Comparison of ENCODE assay signal across 15 cellular contexts in the genomic region with DNA sequence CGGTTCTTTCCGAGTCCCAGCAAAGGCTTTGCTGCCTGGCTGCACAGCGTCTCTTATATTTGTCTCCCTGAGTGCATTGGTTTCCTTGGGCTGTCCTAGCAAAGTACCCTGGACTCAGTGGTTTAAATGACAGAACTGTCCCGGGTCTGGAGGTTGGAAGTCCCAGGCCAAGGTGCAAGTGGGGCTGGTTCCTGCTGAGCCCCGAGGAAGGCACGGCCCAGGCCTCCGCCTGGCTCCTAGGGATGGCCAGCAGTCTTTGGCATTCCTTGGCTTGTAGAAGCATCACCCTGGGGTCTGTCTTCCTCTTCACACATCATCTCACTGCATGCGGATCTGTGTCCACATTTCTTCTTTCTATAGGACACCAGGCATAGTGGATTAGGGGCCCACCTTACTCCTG.
"Had no signal": no experiment of that assay in that cellular context is flagged by ENCODE, and none has a peak within 500 bp of the region (broad histone marks: within the 10 kb centered on the region; RNA-seq: fewer than 3 reads in every experiment).

No MANE protein-coding gene starts in this region.

- DNase-seq: dermis blood vessel endothelial cell; effector CD4-positive, alpha-beta T cell; endodermal cell; gastrocnemius medialis; heart right ventricle; kidney glomerular epithelial cell; left lung; lower lobe of right lung; stimulated activated CD4-positive, alpha-beta T cell treated with anti-CD3 and anti-CD28 coated beads, Interleukin-4, amount 100 ng/mL, for 24 hours; thyroid gland; upper lobe of right lung had no signal

- H3K4me3 ChIP-seq: gastrocnemius medialis, heart right ventricle, left lung, lower lobe of right lung, right atrium auricular region, thyroid gland, upper lobe of right lung, vagina had no signal

- ATAC-seq: gastrocnemius medialis; left lung; lower lobe of right lung; stimulated activated memory B cell treated with anti-CD40 and anti-IgM and Interleukin-4, amounts not matched to agents 10 μg/mL and 1 μg/mL and 100 μg/mL, for 72 hours; upper lobe of right lung had no signal

- H3K27me3 ChIP-seq: gastrocnemius medialis, heart right ventricle, left lung, neutrophil, right atrium auricular region, thyroid gland, upper lobe of right lung, vagina had no signal

- H3K27ac ChIP-seq: heart right ventricle, left lung, lower lobe of right lung, neutrophil, right atrium auricular region, thyroid gland, upper lobe of right lung, vagina had no signal

- H3K36me3 ChIP-seq: gastrocnemius medialis, heart right ventricle, left lung, lower lobe of right lung, neutrophil, right atrium auricular region, thyroid gland, upper lobe of right lung, vagina had no signal

- H3K9me3 ChIP-seq: gastrocnemius medialis, heart right ventricle, left lung, lower lobe of right lung, neutrophil, right atrium auricular region, thyroid gland, upper lobe of right lung, vagina had no signal
